18 cellular contexts compared by ENCODE assay signal in the genomic region with DNA sequence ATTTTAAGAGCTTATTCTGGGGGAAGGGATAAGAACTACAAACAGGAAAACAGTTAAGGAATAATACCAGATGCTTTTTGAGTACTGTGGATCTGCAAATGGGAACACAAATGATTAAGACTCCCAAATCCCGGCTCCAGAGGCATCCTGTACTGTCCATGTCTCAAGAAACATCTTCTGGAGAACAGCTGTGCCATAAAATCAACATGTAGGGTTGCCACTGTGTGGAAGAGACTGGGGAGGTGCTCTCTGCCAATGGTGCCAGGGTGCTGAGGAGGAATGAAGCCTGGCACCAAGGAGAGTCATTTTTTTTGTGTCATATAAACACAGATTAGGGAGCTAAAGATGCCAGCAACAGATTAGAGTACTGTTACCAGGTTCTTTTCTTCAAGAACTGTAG. TPM values are rescaled to one million over a fixed set of nuclear protein-coding genes. Genes with fewer than 3 reads are reported as not detected.
DNase-seq lines count a peak whose midpoint lies in the region; ATAC-seq, FAIRE-seq and TF ChIP-seq lines count a peak whose summit lies in the region.
"Had no signal": no experiment of that assay in that cellular context is flagged by ENCODE, and none has a peak within 500 bp of the region (broad histone marks: within the 10 kb centered on the region; RNA-seq: fewer than 3 reads in every experiment).

No MANE protein-coding gene starts in this region.

- TF ChIP-seq EP300 in K562 (IDR thresholded peaks at IDR 0.05; ENCODE audit: low read length) = no peak
- no peak for TF ChIP-seq EP300 in SK-N-SH (IDR thresholded peaks at IDR 0.05; ENCODE audit: borderline replicate concordance in 1 of 2, low read depth in 1 of 2, low read length in 1 of 2)

- no peak overlapping the region for H4K8ac ChIP-seq in IMR-90 (ENCODE audit: low read depth in 2 of 2, low read length in 2 of 2)
- no peak overlapping the region for H4K8ac ChIP-seq in mesendoderm (ENCODE audit: low read depth, low read length)

- H3K27me3 ChIP-seq in IMR-90 (ENCODE audit: control insufficient read depth, insufficient read depth, low read length) (no peaks in the 10 kb centered on the region), K562 (ENCODE audit: control insufficient read depth in 2 of 2, insufficient read depth in 2 of 2, low read length in 2 of 2) (no peaks in the 10 kb centered on the region), mesendoderm (ENCODE audit: insufficient read depth, low read length, poor library complexity) (no peaks in the 10 kb centered on the region), SK-N-SH (ENCODE audit: insufficient read depth) (no peaks in the 10 kb centered on the region)
- H3K27me3 ChIP-seq: MG63, Peyer's patch had no signal

- H3K4ac ChIP-seq in IMR-90 (ENCODE audit: low read depth, low read length) (no peak overlapping the region), mesendoderm (ENCODE audit: low read depth, low read length) (no peak overlapping the region)

- no peaks in the 10 kb centered on the region for H3K9me2 ChIP-seq in SK-N-SH

- DNase-seq in IMR-90 (no peak), K562 (ENCODE audit: extremely low read depth in 1 of 4, low spot score in 3 of 4) (no peak), mesendoderm (no peak), SK-N-SH (no peak), foreskin fibroblast (no peak), NCI-H146 treated with DMSO at 0.1 percent for 48 hours (lab: John Stamatoyannopoulos, UW; ENCODE audit: unreplicated experiment) (no peak)
- DNase-seq: ACHN; CD8-positive, alpha-beta memory T cell; GF-D8; KG1; MG63; NCI-H1105; NCI-H187 treated with DMSO at 0.1 percent for 48 hours; NCI-H510A treated with DMSO at 0.1 percent for 48 hours; Peyer's patch had no signal

- no peak for FAIRE-seq in K562 (lab: Jason Lieb, UNC)

- dilution Hi-C loops in IMR-90 (cut with HindIII; ENCODE audit: low sequenced_read_pairs, unreplicated experiment) = no loop called here

- TF ChIP-seq RAD21 in IMR-90 (IDR thresholded peaks at IDR 0.05; ENCODE audit: low read length) (no peak), K562 (CRISPR knock-in tag; conservative IDR thresholded peaks at IDR 0.05 in 1 of 2, IDR thresholded peaks at IDR 0.05 in 1 of 2) (no peak), SK-N-SH (IDR thresholded peaks at IDR 0.05; ENCODE audit: low read length) (no peak)

- peak; percentile 53 for ATAC-seq in IMR-90 (ENCODE audit: low read depth)
- ATAC-seq in K562 = no peak; the same call in 2 of the 3 replicates
- ATAC-seq in stimulated activated memory B cell treated with anti-CD40 and anti-IgM and Interleukin-4, amounts not matched to agents 10 μg/mL and 1 μg/mL and 100 μg/mL, for 72 hours = no peak
- ATAC-seq in GM18511 (IDR thresholded peaks at IDR 0.05; ENCODE audit: unreplicated experiment) = no peak

- H2BK20ac ChIP-seq in IMR-90 (ENCODE audit: low read depth, low read length) = no peak overlapping the region

- no peak overlapping the region for H2BK5ac ChIP-seq in IMR-90 (ENCODE audit: low read depth, low read length, poor library complexity, severe bottlenecking)
- no peak overlapping the region for H2BK5ac ChIP-seq in mesendoderm (ENCODE audit: low read length)

- no peak overlapping the region for H3K56ac ChIP-seq in IMR-90 (ENCODE audit: extremely low read depth, insufficient read depth, low read length)
- H3K56ac ChIP-seq in mesendoderm (ENCODE audit: low read length) = peak overlapping the region; percentile 8

- peaks cover 7% of the 10 kb centered on the region for H3F3A ChIP-seq in SK-N-SH (replicated peaks; ENCODE audit: insufficient read depth)

- H3K9me3 ChIP-seq in IMR-90 (ENCODE audit: control insufficient read depth, insufficient read depth, low read length) = no peaks in the 10 kb centered on the region
- H3K9me3 ChIP-seq in K562 (replicated peaks; ENCODE audit: control insufficient read depth, insufficient read depth, low read depth, low read length) = no peaks in the 10 kb centered on the region
- no peaks in the 10 kb centered on the region for H3K9me3 ChIP-seq in SK-N-SH
- H3K9me3 ChIP-seq: MG63, Peyer's patch had no signal

- H3K9me3 Mint-ChIP-seq in stimulated activated memory B cell treated with anti-CD40 and anti-IgM and Interleukin-4, amounts not matched to agents 10 μg/mL and 1 μg/mL and 100 μg/mL, for 72 hours = no peaks in the 10 kb centered on the region
- H3K9me3 Mint-ChIP-seq: CD8-positive, alpha-beta memory T cell had no signal

- peaks cover 55% of the 10 kb centered on the region for H3K36me3 Mint-ChIP-seq in stimulated activated memory B cell treated with anti-CD40 and anti-IgM and Interleukin-4, amounts not matched to agents 10 μg/mL and 1 μg/mL and 100 μg/mL, for 72 hours

- BruUV-seq in IMR-90 (replicated peaks; lab: Mats Ljungman, UMichigan) (no TSS peak), K562 (replicated peaks; lab: Mats Ljungman, UMichigan) (no TSS peak)

- H2AFZ ChIP-seq in IMR-90 (replicated peaks; ENCODE audit: low read length, poor library complexity) = no peak overlapping the region
- H2AFZ ChIP-seq in K562 (ENCODE audit: low read depth, low read length) = no peak overlapping the region
- H2AFZ ChIP-seq in SK-N-SH (ENCODE audit: low read depth) = no peak overlapping the region

- H3K4me1 ChIP-seq in IMR-90 (ENCODE audit: control insufficient read depth, insufficient read depth, low read length) (peaks cover 12% of the 10 kb centered on the region), K562 (replicated peaks in 1 of 2; ENCODE audit: control insufficient read depth in 2 of 2, insufficient read depth in 2 of 2, low read length in 2 of 2) (peaks cover 5 to 7% of the 10 kb centered on the region in 2 experiments; a peak in 2 of 5 replicates), mesendoderm (ENCODE audit: control insufficient read depth, low read depth, low read length) (peaks cover 7% of the 10 kb centered on the region), SK-N-SH (ENCODE audit: control insufficient read depth in 1 of 2, insufficient read depth in 2 of 2, low read depth in 1 of 2, low read length in 1 of 2) (peaks cover 5 to 50% of the 10 kb centered on the region in 2 experiments)

- H3K27ac Mint-ChIP-seq in stimulated activated memory B cell treated with anti-CD40 and anti-IgM and Interleukin-4, amounts not matched to agents 10 μg/mL and 1 μg/mL and 100 μg/mL, for 72 hours = peak overlapping the region; percentile 51
- H3K27ac Mint-ChIP-seq: B cell had no signal

- no peak overlapping the region for H4K91ac ChIP-seq in IMR-90 (ENCODE audit: insufficient read depth, low read depth, low read length)

- intact Hi-C loops in IMR-90 (cut with micrococcal nuclease) (loop anchor here (1.0 kb wide), 1 partner anchor 83 kb away; no protein-coding TSS in a partner anchor), K562 (cut with micrococcal nuclease) (no loop called here)

- H3K79me2 ChIP-seq in K562 (ENCODE audit: control insufficient read depth, insufficient read depth, low read length) (no peaks in the 10 kb centered on the region), mesendoderm (ENCODE audit: control insufficient read depth, insufficient read depth, low read length) (no peaks in the 10 kb centered on the region), SK-N-SH (ENCODE audit: insufficient read depth) (peaks cover 21% of the 10 kb centered on the region)

- H3K27ac ChIP-seq in IMR-90 (ENCODE audit: insufficient read depth, low read length) = no peak overlapping the region
- H3K27ac ChIP-seq in K562 (ENCODE audit: extremely low read depth, low read depth, low read length) = no peak overlapping the region
- peak overlapping the region; percentile 53 for H3K27ac ChIP-seq in mesendoderm (ENCODE audit: low read depth, low read length)
- H3K27ac ChIP-seq in SK-N-SH (ENCODE audit: low read depth in 2 of 2, low read length in 1 of 2) = no peak overlapping the region
- H3K27ac ChIP-seq: Peyer's patch had no signal

- H2BK120ac ChIP-seq in IMR-90 (ENCODE audit: low read depth, low read length) = no peak overlapping the region
- no peak overlapping the region for H2BK120ac ChIP-seq in mesendoderm (ENCODE audit: low read depth, low read length)

- H3K4me3 ChIP-seq in IMR-90 (ENCODE audit: insufficient read depth, low read depth, low read length) (no peak overlapping the region), K562 (no peak overlapping the region), mesendoderm (ENCODE audit: low read length) (no peak overlapping the region), SK-N-SH (ENCODE audit: low read depth in 2 of 2, low read length in 1 of 2) (no peak overlapping the region), foreskin fibroblast (ENCODE audit: low read depth in 1 of 2, low read length in 2 of 2) (no peak overlapping the region)
- H3K4me3 ChIP-seq: MG63, Peyer's patch had no signal

- H3K4me2 ChIP-seq in IMR-90 (ENCODE audit: low read depth, low read length) (no peak overlapping the region), K562 (ENCODE audit: insufficient read depth, low read length) (no peak overlapping the region), mesendoderm (ENCODE audit: low read length) (no peak overlapping the region), SK-N-SH (no peak overlapping the region)

- H3K9me1 ChIP-seq in IMR-90 (ENCODE audit: insufficient read depth, low read length) (peaks cover 5% of the 10 kb centered on the region; the same call in 1 of the 2 replicates), K562 (ENCODE audit: control insufficient read depth, insufficient read depth, low read length) (no peaks in the 10 kb centered on the region)

- H3K9ac ChIP-seq in IMR-90 (ENCODE audit: low read depth, low read length) = no peak overlapping the region
- H3K9ac ChIP-seq in K562 (ENCODE audit: insufficient read depth in 1 of 2, low read depth in 2 of 2, low read length in 2 of 2) = no peak overlapping the region
- no peak overlapping the region for H3K9ac ChIP-seq in mesendoderm (ENCODE audit: low read length)
- H3K9ac ChIP-seq in SK-N-SH = no peak overlapping the region

- H3K27me3 Mint-ChIP-seq in stimulated activated memory B cell treated with anti-CD40 and anti-IgM and Interleukin-4, amounts not matched to agents 10 μg/mL and 1 μg/mL and 100 μg/mL, for 72 hours = no peaks in the 10 kb centered on the region
- H3K27me3 Mint-ChIP-seq: B cell; CD8-positive, alpha-beta memory T cell had no signal

- CTCF ChIA-PET in IMR-90 (lab: Yijun Ruan, JAX) (interaction anchor here (0.9 to 1.2 kb wide), 4 partner anchors 9 to 90 kb away, joined by 3 to 4 read pairs (median 4); no protein-coding TSS in a partner anchor), K562 (lab: Yijun Ruan, JAX; ENCODE audit: low intra/inter-chr PET ratio) (no interaction called here), SK-N-SH (lab: Yijun Ruan, JAX) (interaction anchor here (0.6 to 2.0 kb wide), 8 partner anchors 9 to 268 kb away, joined by 3 to 9 read pairs (median 4); no protein-coding TSS in a partner anchor)

- H2BK15ac ChIP-seq in IMR-90 (ENCODE audit: low read depth, low read length) (no peak overlapping the region), mesendoderm (replicated peaks; ENCODE audit: low read depth) (no peak overlapping the region)

- TF ChIP-seq CTCF in IMR-90 (conservative IDR thresholded peaks at IDR 0.05; ENCODE audit: low read depth, low read length) = no peak
- TF ChIP-seq CTCF in K562 (IDR thresholded peaks at IDR 0.05 in 2 of 3, conservative IDR thresholded peaks at IDR 0.05 in 1 of 3; ENCODE audit: insufficient read depth in 2 of 3, low read depth in 1 of 3, low read length in 3 of 3) = no peak
- no peak for TF ChIP-seq CTCF in SK-N-SH (IDR thresholded peaks at IDR 0.05)
- TF ChIP-seq CTCF in foreskin fibroblast (IDR thresholded peaks at IDR 0.05; ENCODE audit: low read depth, low read length) = no peak

- H3K14ac ChIP-seq in IMR-90 (replicated peaks; ENCODE audit: low read depth, low read length) = no peak overlapping the region

- H3K4me1 Mint-ChIP-seq in stimulated activated memory B cell treated with anti-CD40 and anti-IgM and Interleukin-4, amounts not matched to agents 10 μg/mL and 1 μg/mL and 100 μg/mL, for 72 hours = peaks cover 33% of the 10 kb centered on the region

- POLR2A ChIA-PET in IMR-90 (lab: Charles Lee; ENCODE audit: unreplicated experiment) (no interaction called here), K562 (lab: Yijun Ruan, JAX) (interaction anchor here (0.6 to 2.9 kb wide), 4 partner anchors 9 to 57 kb away, joined by 3 to 13 read pairs (median 4); no protein-coding TSS in a partner anchor), SK-N-SH (lab: Yijun Ruan, JAX) (no interaction called here)

- TF ChIP-seq POLR2A in IMR-90 (IDR thresholded peaks at IDR 0.05; ENCODE audit: low read depth, low read length) = no peak
- TF ChIP-seq POLR2A in K562 (conservative IDR thresholded peaks at IDR 0.05) = no peak

- H3K23ac ChIP-seq in IMR-90 (ENCODE audit: low read depth, low read length) (no peak overlapping the region), mesendoderm (ENCODE audit: low read length) (no peak overlapping the region)

- H4K5ac ChIP-seq in IMR-90 (ENCODE audit: low read depth, low read length) (no peak overlapping the region), mesendoderm (ENCODE audit: low read length) (no peak overlapping the region)

- H3K36me3 ChIP-seq in IMR-90 (ENCODE audit: control insufficient read depth, insufficient read depth, low read length) (peaks cover 7% of the 10 kb centered on the region), K562 (ENCODE audit: control insufficient read depth, insufficient read depth, low read length) (peaks cover 21% of the 10 kb centered on the region; the same call in 1 of the 3 replicates), mesendoderm (ENCODE audit: control insufficient read depth, insufficient read depth, low read length) (no peaks in the 10 kb centered on the region), SK-N-SH (replicated peaks in 1 of 2; ENCODE audit: control insufficient read depth in 1 of 2, insufficient read depth in 2 of 2, low read length in 1 of 2) (peaks cover 3 to 11% of the 10 kb centered on the region in 2 experiments)
- H3K36me3 ChIP-seq: MG63 had no signal

- H3K79me1 ChIP-seq in IMR-90 (ENCODE audit: low read depth in 1 of 2, low read length in 2 of 2) (peaks cover 8 to 42% of the 10 kb centered on the region in 2 experiments; a peak in 3 of 4 replicates), mesendoderm (ENCODE audit: low read length) (peaks cover 1% of the 10 kb centered on the region)

- H2AK9ac ChIP-seq in IMR-90 (replicated peaks; ENCODE audit: low read depth, low read length, poor library complexity) = no peak overlapping the region

- H2AK5ac ChIP-seq in IMR-90 (ENCODE audit: low read depth, low read length) = no peak overlapping the region
- no peak overlapping the region for H2AK5ac ChIP-seq in mesendoderm (ENCODE audit: low read length)

- no peak overlapping the region for H3K4me3 Mint-ChIP-seq in stimulated activated memory B cell treated with anti-CD40 and anti-IgM and Interleukin-4, amounts not matched to agents 10 μg/mL and 1 μg/mL and 100 μg/mL, for 72 hours
- H3K4me3 Mint-ChIP-seq: B cell; CD8-positive, alpha-beta memory T cell had no signal

- WGBS in IMR-90 (ENCODE audit: extremely low coverage in 2 of 2, insufficient read length in 1 of 2), 2 experiments = no CpG with 5 or more reads among the region's 1 CpG
- WGBS in K562 (ENCODE audit: insufficient coverage, low coverage, missing lambda C conversion rate) = 19% methylated on average over 1 of the region's 1 CpG
- no CpG with 5 or more reads among the region's 1 CpG for WGBS in mesendoderm (ENCODE audit: extremely low coverage, insufficient coverage, low lambda C conversion rate)
- WGBS in SK-N-SH (ENCODE audit: low lambda C conversion rate) = 100% methylated on average over 1 of the region's 1 CpG

- H3K18ac ChIP-seq in IMR-90 (ENCODE audit: low read depth, low read length) (no peak overlapping the region), mesendoderm (ENCODE audit: low read length) (peak overlapping the region; percentile 32)

- H4K20me1 ChIP-seq in IMR-90 (ENCODE audit: insufficient read depth, low read length) (peaks cover 19% of the 10 kb centered on the region; the same call in 1 of the 2 replicates), K562 (replicated peaks; ENCODE audit: control insufficient read depth, insufficient read depth, low read length) (no peaks in the 10 kb centered on the region; the same call in 1 of the 2 replicates), SK-N-SH (ENCODE audit: insufficient read depth) (peaks cover 8% of the 10 kb centered on the region; the same call in 1 of the 2 replicates)

- in situ Hi-C loops in IMR-90 (cut with MboI; ENCODE audit: low sequenced_read_pairs) (no loop called here), K562 (cut with MboI) (no loop called here)

RNA-seq across cellular contexts. Expression of a gene that starts 54.3 kb away (rescaled TPM):
- 0.18 and 0.28 TPM in 2 replicates for total RNA-seq in IMR-90 (2012; rRNA removed)
- 0.09 and 0.19 TPM in 2 replicates for polyA plus RNA-seq in IMR-90 (2012; rRNA removed)
- 0.16 and 0.19 TPM in 2 replicates for polyA plus RNA-seq in IMR-90 (2012; cell fraction: cytosol; rRNA removed)
- polyA plus RNA-seq in IMR-90 (2012; cell fraction: nucleus; rRNA removed; ENCODE audit: low replicate concordance) = 0.49 and 1.0 TPM in 2 replicates
- total RNA-seq in K562 (2011; cell fraction: chromatin; rRNA removed; ENCODE audit: low replicate concordance) = 1.0 and 3.7 TPM in 2 replicates
- 1.6 and 4.0 TPM in 2 replicates for total RNA-seq in K562 (2011; cell fraction: nucleolus; rRNA removed)
- total RNA-seq in K562 (2011; cell fraction: nucleoplasm; rRNA removed) = 1.2 TPM in 2 replicates
- total RNA-seq in K562 (2014; rRNA removed) = 0.73 and 1.3 TPM in 2 replicates
- total RNA-seq in K562 (2014; rRNA removed; fragmentation: Illumina TruSeq; extraction: Trizol) = 0.19 and 0.22 TPM in 2 replicates
- total RNA-seq in K562 (2015; rRNA removed; fragmentation: Illumina TruSeq; extraction: Trizol) = 0.22 and 0.49 TPM in 2 replicates
- total RNA-seq in K562 (2021) = 0.89 and 1.0 TPM in 2 replicates
- polyA plus RNA-seq in K562 (2011; rRNA removed) = 0.62 and 0.74 TPM in 2 replicates
- polyA plus RNA-seq in K562 (2011; cell fraction: cytosol; rRNA removed) = 0.84 and 2.3 TPM in 2 replicates
- polyA plus RNA-seq in K562 (2011; cell fraction: nucleus; rRNA removed) = 0.60 and 1.5 TPM in 2 replicates
- 0.35 and 0.68 TPM in 2 replicates for polyA plus RNA-seq in K562 (2012)
- polyA plus RNA-seq in K562 (2014; fragmentation: Illumina TruSeq; extraction: Trizol) = 0.40 and 0.76 TPM in 2 replicates
- not detected for polyA plus RNA-seq in K562 (2014; fragmentation: Nextera tagmentation; extraction: Ambion mirVana)
- polyA plus RNA-seq in K562 (2014; rRNA removed) = 0.33 and 0.58 TPM in 2 replicates
- 0.42 and 1.1 TPM in 2 replicates for polyA minus RNA-seq in K562 (2011; rRNA and poly(A)+ RNA removed)
- polyA minus RNA-seq in K562 (2011; cell fraction: cytosol; rRNA and poly(A)+ RNA removed) = 1.6 TPM in 1 of 2 replicates, not detected in the other
- polyA minus RNA-seq in K562 (2011; cell fraction: nucleus; rRNA and poly(A)+ RNA removed) = 0.89 and 2.6 TPM in 2 replicates
- 0.14 TPM for polyA plus RNA-seq in mesendoderm (2013, experiment 1 of 2)
- polyA plus RNA-seq in mesendoderm (2013, experiment 2 of 2) = 0.15 TPM
- polyA plus RNA-seq in SK-N-SH (2012; rRNA removed) = 0.13 and 0.26 TPM in 2 replicates
- polyA plus RNA-seq in SK-N-SH (2012; cell fraction: cytosol; rRNA removed) = 0.08 and 0.18 TPM in 2 replicates
- 0.36 and 0.39 TPM in 2 replicates for polyA plus RNA-seq in SK-N-SH (2012; cell fraction: nucleus; rRNA removed)
- total RNA-seq: CD8-positive, alpha-beta memory T cell had no signal
